8 cellular contexts compared by ENCODE assay signal in the genomic region with DNA sequence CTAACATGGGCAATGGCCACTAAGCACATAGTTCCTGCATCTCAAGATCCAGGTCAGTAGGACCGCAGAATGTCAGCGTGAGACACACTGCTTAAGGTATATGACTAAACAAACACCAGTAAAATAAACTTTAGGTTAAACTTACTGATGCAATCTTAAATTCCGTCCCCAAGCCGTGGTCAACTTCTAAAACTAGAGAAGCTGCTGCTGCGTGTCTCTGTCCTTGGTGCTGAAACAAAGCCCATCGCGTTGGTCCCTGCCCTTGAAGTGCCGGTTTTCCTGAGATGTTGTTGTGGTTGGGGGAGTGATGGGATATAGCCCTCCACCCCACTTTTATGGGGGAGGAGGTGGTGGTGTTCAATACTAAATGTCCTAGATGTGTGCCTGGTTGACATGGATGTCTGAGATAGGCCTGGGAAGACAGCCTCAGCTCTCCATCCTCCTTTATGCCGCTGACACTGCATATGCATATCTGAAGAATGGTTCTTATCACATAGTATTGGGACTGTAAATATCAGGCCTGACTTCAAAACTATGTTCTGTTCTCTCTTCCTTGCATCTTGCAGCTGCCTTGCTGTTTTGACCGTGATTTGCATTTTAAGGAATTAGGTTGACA.
DNase-seq lines count a peak whose midpoint lies in the region; ATAC-seq lines count a peak whose summit lies in the region.

No MANE protein-coding gene starts in this region.

- no peaks in the 10 kb centered on the region for H3K9me3 Mint-ChIP-seq in activated T-cell treated with anti-CD3 and anti-CD28 coated beads, Interleukin-2, amount 50 U/mL, for 4 hours

- H3K27me3 Mint-ChIP-seq in activated T-cell treated with anti-CD3 and anti-CD28 coated beads, Interleukin-2, amount 50 U/mL, for 4 hours (ENCODE audit: low read depth): peaks cover 38% of the 10 kb centered on the region

- DNase-seq in ELF-1 (ENCODE audit: low read depth, low spot score) (peak; percentile 43), NCI-H460 (ENCODE audit: extremely low read depth, low read depth) (peak; percentile 45), glomerular endothelial cell (ENCODE audit: extremely low read depth, low read depth, low spot score) (peak; percentile 3), cerebellum (ENCODE audit: low spot score) (no peak)
- peak; percentile 41 for DNase-seq in activated T-cell treated with anti-CD3 and anti-CD28 coated beads, Interleukin-2, amount 50 U/mL, for 4 hours
- DNase-seq in stimulated activated CD4-positive, alpha-beta T cell treated with anti-CD3 and anti-CD28 coated beads, Interleukin-1b, Interleukin-23, amount 100 ng/mL, for 1 hour (ENCODE audit: low read depth in 2 of 2): peak; percentile 9 to 21

- no peak for ATAC-seq in activated T-cell treated with anti-CD3 and anti-CD28 coated beads, Interleukin-2, amount 50 U/mL, for 4 hours
- ATAC-seq in HG02981 (IDR thresholded peaks at IDR 0.05; ENCODE audit: unreplicated experiment) (no peak), HG03439 (IDR thresholded peaks at IDR 0.05; ENCODE audit: unreplicated experiment) (no peak)

- no peaks in the 10 kb centered on the region for H3K36me3 Mint-ChIP-seq in activated T-cell treated with anti-CD3 and anti-CD28 coated beads, Interleukin-2, amount 50 U/mL, for 4 hours (ENCODE audit: insufficient read depth)

- no peaks in the 10 kb centered on the region for H3K4me1 Mint-ChIP-seq in activated T-cell treated with anti-CD3 and anti-CD28 coated beads, Interleukin-2, amount 50 U/mL, for 4 hours (ENCODE audit: low read depth)

- H3K4me3 Mint-ChIP-seq in activated T-cell treated with anti-CD3 and anti-CD28 coated beads, Interleukin-2, amount 50 U/mL, for 4 hours: no peak overlapping the region
